ENCODE assay signal across 17 cellular contexts in genomic region chr22:21443057-21443734, GRCh38. TPM values are rescaled to one million over a fixed set of nuclear protein-coding genes. Genes with fewer than 3 reads are reported as not detected.
DNase-seq lines count a peak whose midpoint lies in the region; ATAC-seq, FAIRE-seq and TF ChIP-seq lines count a peak whose summit lies in the region.
"Had no signal": no experiment of that assay in that cellular context is flagged by ENCODE, and none has a peak within 500 bp of the region (broad histone marks: within the 10 kb centered on the region; RNA-seq: fewer than 3 reads in every experiment).

No MANE protein-coding gene starts in this region.

- H4K20me1 ChIP-seq in K562 (replicated peaks; ENCODE audit: control insufficient read depth, insufficient read depth, low read length), result peaks cover 48% of the 10 kb centered on the region
- H4K20me1 ChIP-seq in HepG2 (ENCODE audit: insufficient read depth, low read length), result peaks cover 10% of the 10 kb centered on the region; the same call in 1 of the 2 replicates

- H3K4me1 ChIP-seq in HEK293 (ENCODE audit: control insufficient read depth, insufficient read depth, low read length), result no peaks in the 10 kb centered on the region
- H3K4me1 ChIP-seq in K562 (replicated peaks in 1 of 2; ENCODE audit: control insufficient read depth in 2 of 2, insufficient read depth in 2 of 2, low read length in 2 of 2), result peaks cover under 1 to 58% of the 10 kb centered on the region in 2 experiments; a peak in 4 of 5 replicates
- peaks cover 15% of the 10 kb centered on the region for H3K4me1 ChIP-seq in HepG2 (ENCODE audit: insufficient read depth, low read length)
- H3K4me1 ChIP-seq: left lung, vagina had no signal

- H3K27me3 ChIP-seq in K562 (ENCODE audit: control insufficient read depth in 2 of 2, insufficient read depth in 2 of 2, low read length in 2 of 2) (no peaks in the 10 kb centered on the region), HepG2 (ENCODE audit: control insufficient read depth in 1 of 2, insufficient read depth in 2 of 2, low read length in 2 of 2) (no peaks in the 10 kb centered on the region)
- H3K27me3 ChIP-seq: left lung, vagina had no signal

- peaks cover 0 to 47% of the 10 kb centered on the region in 2 experiments; a peak in 1 of 3 replicates for H3K36me3 ChIP-seq in HEK293 (ENCODE audit: control insufficient read depth in 2 of 2, insufficient read depth in 1 of 2, low read length in 2 of 2)
- H3K36me3 ChIP-seq in K562 (ENCODE audit: control insufficient read depth, insufficient read depth, low read length), result peaks cover 57% of the 10 kb centered on the region
- H3K36me3 ChIP-seq in HepG2 (replicated peaks in 1 of 2; ENCODE audit: control insufficient read depth in 1 of 2, insufficient read depth in 2 of 2, low read length in 2 of 2), result peaks cover 18 to 42% of the 10 kb centered on the region in 2 experiments

- POLR2A ChIA-PET in HEK293 (lab: Yijun Ruan, JAX), result no interaction called here
- POLR2A ChIA-PET in K562 (lab: Yijun Ruan, JAX), result interaction anchor here (0.8 to 1.3 kb wide), 5 partner anchors 9 to 204 kb away, joined by 3 to 6 read pairs (median 3); no protein-coding TSS in a partner anchor
- POLR2A ChIA-PET in HepG2 (lab: Yijun Ruan, JAX), result no interaction called here

- H3K4me2 ChIP-seq in K562 (ENCODE audit: insufficient read depth, low read length) (no peak overlapping the region), HepG2 (ENCODE audit: low read depth, low read length) (peak overlapping the region; percentile 24; the same call in 1 of the 2 replicates)

- WGBS in K562 (ENCODE audit: insufficient coverage, low coverage, missing lambda C conversion rate), result 91% methylated on average over 13 of the region's 13 CpGs
- WGBS in HepG2 (ENCODE audit: low lambda C conversion rate), result 100% methylated on average over 1 of the region's 13 CpGs

- TF ChIP-seq RAD21 in K562 (CRISPR knock-in tag; conservative IDR thresholded peaks at IDR 0.05 in 1 of 2, IDR thresholded peaks at IDR 0.05 in 1 of 2), result no peak
- TF ChIP-seq RAD21 in HepG2 (CRISPR knock-in tag; IDR thresholded peaks at IDR 0.05), result no peak

- FAIRE-seq in K562 (lab: Jason Lieb, UNC), result no peak
- no peak for FAIRE-seq in HepG2 (lab: Jason Lieb, UNC)

- CTCF ChIA-PET in HEK293 (lab: Yijun Ruan, JAX), result no interaction called here
- CTCF ChIA-PET in K562 (lab: Yijun Ruan, JAX; ENCODE audit: low intra/inter-chr PET ratio), result no interaction called here
- CTCF ChIA-PET in HepG2 (lab: Yijun Ruan, JAX; ENCODE audit: low intra/inter-chr PET ratio, low total read pairs), result no interaction called here

- in situ Hi-C loops in K562 (cut with MboI) (no loop called here), HepG2 (cut with HindIII; ENCODE audit: extremely low pct_ligation_motif_present, low pct_unique_long_range_greater_than_20kb) (no loop called here)

- BruUV-seq in K562 (replicated peaks; lab: Mats Ljungman, UMichigan), result no TSS peak
- BruUV-seq in HepG2 (replicated peaks; lab: Mats Ljungman, UMichigan), result no TSS peak

- TF ChIP-seq EP300 in K562 (IDR thresholded peaks at IDR 0.05; ENCODE audit: low read length), result no peak
- TF ChIP-seq EP300 in HepG2 (IDR thresholded peaks at IDR 0.05; ENCODE audit: low read depth in 2 of 2, low read length in 2 of 2), result no peak
- TF ChIP-seq EP300 in HepG2 (CRISPR knock-in tag; IDR thresholded peaks at IDR 0.05; ENCODE audit: borderline replicate concordance), result no peak

- intact Hi-C loops in K562 (cut with micrococcal nuclease), result no loop called here
- intact Hi-C loops in HepG2 (cut with micrococcal nuclease; ENCODE audit: unreplicated experiment), result no loop called here

- H3K4me3 ChIP-seq in HEK293 (ENCODE audit: low read depth, low read length), result no peak overlapping the region
- H3K4me3 ChIP-seq in K562, result no peak overlapping the region
- H3K4me3 ChIP-seq in HepG2 (replicated peaks in 1 of 3; ENCODE audit: insufficient read depth in 1 of 3, low read depth in 2 of 3, low read length in 3 of 3), result peak overlapping the region in 1 of 3 experiments; percentile 13; a peak in 1 of 6 replicates
- H3K4me3 ChIP-seq: left lung, vagina had no signal

- TF ChIP-seq CTCF in HEK293 (tag by site-specific recombination; IDR thresholded peaks at IDR 0.05), result no peak
- TF ChIP-seq CTCF in K562 (IDR thresholded peaks at IDR 0.05 in 2 of 3, conservative IDR thresholded peaks at IDR 0.05 in 1 of 3; ENCODE audit: insufficient read depth in 2 of 3, low read depth in 1 of 3, low read length in 3 of 3), result no peak
- no peak for TF ChIP-seq CTCF in HepG2 (CRISPR knock-in tag; IDR thresholded peaks at IDR 0.05)

- H3K79me2 ChIP-seq in K562 (ENCODE audit: control insufficient read depth, insufficient read depth, low read length) (peaks cover 37% of the 10 kb centered on the region), HepG2 (ENCODE audit: insufficient read depth, low read length) (peaks cover 7% of the 10 kb centered on the region)

- H3K27ac ChIP-seq in HEK293 (ENCODE audit: extremely low read depth, low read depth, low read length) (no peak overlapping the region), K562 (ENCODE audit: extremely low read depth, low read depth, low read length) (peak overlapping the region; percentile 23; the same call in 1 of the 3 replicates), HepG2 (ENCODE audit: extremely low read length, insufficient read depth, low read length) (peak overlapping the region; percentile 78)
- H3K27ac ChIP-seq: left lung, vagina had no signal

- no peaks in the 10 kb centered on the region for H3K9me3 ChIP-seq in HEK293 (ENCODE audit: control insufficient read depth, insufficient read depth, low read depth, low read length)
- no peaks in the 10 kb centered on the region for H3K9me3 ChIP-seq in K562 (replicated peaks; ENCODE audit: control insufficient read depth, insufficient read depth, low read depth, low read length)
- no peaks in the 10 kb centered on the region for H3K9me3 ChIP-seq in HepG2 (ENCODE audit: low read length)
- H3K9me3 ChIP-seq: left lung, vagina had no signal

- H3K9ac ChIP-seq in K562 (ENCODE audit: insufficient read depth in 1 of 2, low read depth in 2 of 2, low read length in 2 of 2) (peak overlapping the region in 1 of 2 experiments; percentile 61; a peak in 2 of 4 replicates), HepG2 (ENCODE audit: insufficient read depth, low read depth, low read length) (no peak overlapping the region)

- H3K9me1 ChIP-seq in K562 (ENCODE audit: control insufficient read depth, insufficient read depth, low read length), result peaks cover 15% of the 10 kb centered on the region

- DNase-seq in K562 (ENCODE audit: extremely low read depth in 1 of 4, low spot score in 3 of 4) (no peak), HepG2 (ENCODE audit: low spot score) (no peak), retina (peak; percentile 17), cerebellar cortex (ENCODE audit: low spot score) (no peak), NCI-H345 treated with DMSO at 0.1 percent for 48 hours (lab: John Stamatoyannopoulos, UW; ENCODE audit: unreplicated experiment) (no peak), NCI-H1417 treated with DMSO at 0.1 percent for 48 hours (lab: John Stamatoyannopoulos, UW) (no peak)
- DNase-seq: activated naive CD8-positive, alpha-beta T cell treated with anti-CD3 and anti-CD28 coated beads, Interleukin-2, amount 10 ng/mL, durations not matched to agents 7 days and 5 days; erythroblast; MM.1S; NCI-H2081 treated with DMSO at 0.1 percent for 48 hours; NCI-H774; occipital lobe; SHP77; T-helper 9 cell had no signal

- H2AFZ ChIP-seq in K562 (ENCODE audit: low read depth, low read length) (no peak overlapping the region), HepG2 (ENCODE audit: low read length) (no peak overlapping the region)

- ATAC-seq in K562 (no peak), HepG2 (peak; percentile 55)
- ATAC-seq: left lung had no signal

- TF ChIP-seq POLR2A in K562 (conservative IDR thresholded peaks at IDR 0.05) (no peak), HepG2 (IDR thresholded peaks at IDR 0.05; ENCODE audit: insufficient read depth in 1 of 2, low read depth in 2 of 2, low read length in 2 of 2) (no peak)

RNA-seq across cellular contexts. Expression of gene TMEM191C, which starts 24.0 kb away (rescaled TPM):
- 5.4 and 9.0 TPM in 2 replicates for total RNA-seq in K562 (2011; cell fraction: chromatin; rRNA removed; ENCODE audit: low replicate concordance)
- total RNA-seq in K562 (2011; cell fraction: nucleolus; rRNA removed), result 9.5 and 10.3 TPM in 2 replicates
- 7.1 and 8.9 TPM in 2 replicates for total RNA-seq in K562 (2011; cell fraction: nucleoplasm; rRNA removed)
- total RNA-seq in K562 (2014; rRNA removed) (3.4 and 4.6 TPM in 2 replicates), K562 (2014; rRNA removed; fragmentation: Illumina TruSeq; extraction: Trizol) (0.41 and 0.84 TPM in 2 replicates), K562 (2015; rRNA removed; fragmentation: Illumina TruSeq; extraction: Trizol) (1.1 and 1.6 TPM in 2 replicates), K562 (2021) (5.8 and 7.1 TPM in 2 replicates), HepG2 (2016; rRNA removed; fragmentation: Illumina TruSeq; extraction: Trizol) (1.2 and 2.9 TPM in 2 replicates)
- polyA plus RNA-seq in K562 (2011; rRNA removed) (2.1 and 3.1 TPM in 2 replicates), K562 (2014; fragmentation: Illumina TruSeq; extraction: Trizol) (0.82 and 1.1 TPM in 2 replicates), K562 (2014; fragmentation: Nextera tagmentation; extraction: Ambion mirVana) (under 1 TPM; 0.15 to 0.28 TPM), K562 (2014; rRNA removed) (4.0 and 6.5 TPM in 2 replicates), HepG2 (2011; rRNA removed) (2.9 and 3.3 TPM in 2 replicates)
- polyA plus RNA-seq in K562 (2011; cell fraction: cytosol; rRNA removed), result 5.0 and 11.5 TPM in 2 replicates
- polyA plus RNA-seq in K562 (2011; cell fraction: nucleus; rRNA removed), result 13.1 and 16.7 TPM in 2 replicates
- polyA plus RNA-seq in K562 (2012), result 5.2 and 9.2 TPM in 2 replicates
- polyA minus RNA-seq in K562 (2011; rRNA and poly(A)+ RNA removed), result 0.46 and 0.93 TPM in 2 replicates
- polyA minus RNA-seq in K562 (2011; cell fraction: cytosol; rRNA and poly(A)+ RNA removed), result 2.4 and 4.9 TPM in 2 replicates
- 2.4 and 3.0 TPM in 2 replicates for polyA minus RNA-seq in K562 (2011; cell fraction: nucleus; rRNA and poly(A)+ RNA removed)
- total RNA-seq in HepG2 (2016; cell fraction: cytosol; rRNA removed; fragmentation: Illumina TruSeq; extraction: Trizol; ENCODE audit: low read depth), result 1.9 and 4.2 TPM in 2 replicates
- total RNA-seq in HepG2 (2016; cell fraction: insoluble cytoplasmic fraction; rRNA removed; fragmentation: Illumina TruSeq; extraction: Trizol), result 0.85 and 0.91 TPM in 2 replicates
- 1.3 and 1.9 TPM in 2 replicates for total RNA-seq in HepG2 (2016; cell fraction: membrane; rRNA removed; fragmentation: Illumina TruSeq; extraction: Trizol)
- total RNA-seq in HepG2 (2016; cell fraction: nucleus; rRNA removed; fragmentation: Illumina TruSeq; extraction: Trizol), result 1.6 TPM in 2 replicates
- 3.1 and 4.1 TPM in 2 replicates for polyA plus RNA-seq in HepG2 (2011; cell fraction: cytosol; rRNA removed)
- 19.1 and 20.7 TPM in 2 replicates for polyA plus RNA-seq in HepG2 (2011; cell fraction: nucleus; rRNA removed)
- polyA plus RNA-seq in HepG2 (2012), result 1.2 and 1.3 TPM in 2 replicates
- 0.45 and 0.86 TPM in 2 replicates for polyA plus RNA-seq in HepG2 (2016; cell fraction: cytosol; fragmentation: Illumina TruSeq; extraction: Trizol; ENCODE audit: low read depth)
- polyA plus RNA-seq in HepG2 (2016; cell fraction: insoluble cytoplasmic fraction; fragmentation: Illumina TruSeq; extraction: Trizol; ENCODE audit: low read depth), result 0.90 and 1.4 TPM in 2 replicates
- 0.54 and 0.72 TPM in 2 replicates for polyA plus RNA-seq in HepG2 (2016; cell fraction: membrane; fragmentation: Illumina TruSeq; extraction: Trizol; ENCODE audit: low read depth)
- 3.6 and 4.2 TPM in 2 replicates for polyA plus RNA-seq in HepG2 (2016; cell fraction: nucleus; fragmentation: Illumina TruSeq; extraction: Trizol; ENCODE audit: insufficient read depth, low read depth)
- polyA minus RNA-seq in HepG2 (2011; rRNA and poly(A)+ RNA removed; ENCODE audit: low replicate concordance), result 1.1 and 3.0 TPM in 2 replicates
- polyA minus RNA-seq in HepG2 (2011; cell fraction: cytosol; rRNA and poly(A)+ RNA removed), result 1.3 and 2.4 TPM in 2 replicates
- 2.2 and 4.0 TPM in 2 replicates for polyA minus RNA-seq in HepG2 (2011; cell fraction: nucleus; rRNA and poly(A)+ RNA removed)

RNA-seq across cellular contexts. Expression of gene HIC2, which starts 26.0 kb away (rescaled TPM):
- 56.9 and 123 TPM in 2 replicates for total RNA-seq in K562 (2011; cell fraction: chromatin; rRNA removed; ENCODE audit: low replicate concordance)
- total RNA-seq in K562 (2011; cell fraction: nucleolus; rRNA removed), result 77.2 and 88.6 TPM in 2 replicates
- total RNA-seq in K562 (2011; cell fraction: nucleoplasm; rRNA removed), result 64.3 and 67.2 TPM in 2 replicates
- total RNA-seq in K562 (2014; rRNA removed), result 68.3 and 85.5 TPM in 2 replicates
- total RNA-seq in K562 (2014; rRNA removed; fragmentation: Illumina TruSeq; extraction: Trizol), result 25.5 and 25.6 TPM in 2 replicates
- total RNA-seq in K562 (2015; rRNA removed; fragmentation: Illumina TruSeq; extraction: Trizol), result 51.0 and 51.9 TPM in 2 replicates
- total RNA-seq in K562 (2021), result 104 and 117 TPM in 2 replicates
- polyA plus RNA-seq in K562 (2011; rRNA removed), result 19.7 and 20.7 TPM in 2 replicates
- 25.5 and 39.2 TPM in 2 replicates for polyA plus RNA-seq in K562 (2011; cell fraction: cytosol; rRNA removed)
- polyA plus RNA-seq in K562 (2011; cell fraction: nucleus; rRNA removed), result 39.9 and 64.1 TPM in 2 replicates
- 40.2 and 58.7 TPM in 2 replicates for polyA plus RNA-seq in K562 (2012)
- polyA plus RNA-seq in K562 (2014; fragmentation: Illumina TruSeq; extraction: Trizol), result 35.5 and 50.6 TPM in 2 replicates
- polyA plus RNA-seq in K562 (2014; fragmentation: Nextera tagmentation; extraction: Ambion mirVana), result 1 to 10 TPM; 1.7 to 2.6 TPM
- 40.8 and 41.4 TPM in 2 replicates for polyA plus RNA-seq in K562 (2014; rRNA removed)
- 20.9 and 37.6 TPM in 2 replicates for polyA minus RNA-seq in K562 (2011; rRNA and poly(A)+ RNA removed)
- polyA minus RNA-seq in K562 (2011; cell fraction: cytosol; rRNA and poly(A)+ RNA removed), result 47.0 and 61.2 TPM in 2 replicates
- 31.5 and 40.1 TPM in 2 replicates for polyA minus RNA-seq in K562 (2011; cell fraction: nucleus; rRNA and poly(A)+ RNA removed)
- 11.6 and 13.7 TPM in 2 replicates for total RNA-seq in HepG2 (2016; rRNA removed; fragmentation: Illumina TruSeq; extraction: Trizol)
- total RNA-seq in HepG2 (2016; cell fraction: cytosol; rRNA removed; fragmentation: Illumina TruSeq; extraction: Trizol; ENCODE audit: low read depth), result 1.2 and 1.5 TPM in 2 replicates
- total RNA-seq in HepG2 (2016; cell fraction: insoluble cytoplasmic fraction; rRNA removed; fragmentation: Illumina TruSeq; extraction: Trizol), result 9.7 and 13.2 TPM in 2 replicates
- total RNA-seq in HepG2 (2016; cell fraction: membrane; rRNA removed; fragmentation: Illumina TruSeq; extraction: Trizol), result 4.6 and 5.2 TPM in 2 replicates
- total RNA-seq in HepG2 (2016; cell fraction: nucleus; rRNA removed; fragmentation: Illumina TruSeq; extraction: Trizol), result 10.7 and 10.9 TPM in 2 replicates
- 5.0 and 6.1 TPM in 2 replicates for polyA plus RNA-seq in HepG2 (2011; rRNA removed)
- polyA plus RNA-seq in HepG2 (2011; cell fraction: cytosol; rRNA removed), result 4.6 and 4.8 TPM in 2 replicates
- polyA plus RNA-seq in HepG2 (2011; cell fraction: nucleus; rRNA removed), result 14.6 and 16.6 TPM in 2 replicates
- polyA plus RNA-seq in HepG2 (2012), result 12.6 and 12.9 TPM in 2 replicates
- polyA plus RNA-seq in HepG2 (2016; cell fraction: cytosol; fragmentation: Illumina TruSeq; extraction: Trizol; ENCODE audit: low read depth), result 0.53 and 0.58 TPM in 2 replicates
- polyA plus RNA-seq in HepG2 (2016; cell fraction: insoluble cytoplasmic fraction; fragmentation: Illumina TruSeq; extraction: Trizol; ENCODE audit: low read depth), result 7.8 and 10.0 TPM in 2 replicates
- 1.8 and 2.0 TPM in 2 replicates for polyA plus RNA-seq in HepG2 (2016; cell fraction: membrane; fragmentation: Illumina TruSeq; extraction: Trizol; ENCODE audit: low read depth)
- 14.3 and 15.7 TPM in 2 replicates for polyA plus RNA-seq in HepG2 (2016; cell fraction: nucleus; fragmentation: Illumina TruSeq; extraction: Trizol; ENCODE audit: insufficient read depth, low read depth)
- 2.3 and 19.9 TPM in 2 replicates for polyA minus RNA-seq in HepG2 (2011; rRNA and poly(A)+ RNA removed; ENCODE audit: low replicate concordance)
- 7.5 and 8.9 TPM in 2 replicates for polyA minus RNA-seq in HepG2 (2011; cell fraction: cytosol; rRNA and poly(A)+ RNA removed)
- 10.9 and 11.6 TPM in 2 replicates for polyA minus RNA-seq in HepG2 (2011; cell fraction: nucleus; rRNA and poly(A)+ RNA removed)

RNA-seq across cellular contexts. Expression of gene RIMBP3B, which starts 59.6 kb away (rescaled TPM):
- 0.60 TPM in 1 of 2 replicates, not detected in the other for total RNA-seq in K562 (2011; cell fraction: chromatin; rRNA removed; ENCODE audit: low replicate concordance)
- 0.13 and 1.0 TPM in 2 replicates for total RNA-seq in K562 (2011; cell fraction: nucleolus; rRNA removed)
- total RNA-seq in K562 (2011; cell fraction: nucleoplasm; rRNA removed), result 0.29 and 0.46 TPM in 2 replicates
- total RNA-seq in K562 (2014; rRNA removed) (0.14 and 0.37 TPM in 2 replicates), K562 (2014; rRNA removed; fragmentation: Illumina TruSeq; extraction: Trizol) (0.18 and 0.19 TPM in 2 replicates), K562 (2015; rRNA removed; fragmentation: Illumina TruSeq; extraction: Trizol) (0.23 and 0.29 TPM in 2 replicates), K562 (2021) (0.55 and 0.78 TPM in 2 replicates), HepG2 (2016; rRNA removed; fragmentation: Illumina TruSeq; extraction: Trizol) (not detected in 2 replicates)
- polyA plus RNA-seq in K562 (2011; rRNA removed) (0.03 and 0.16 TPM in 2 replicates), K562 (2014; fragmentation: Illumina TruSeq; extraction: Trizol) (0.14 and 0.24 TPM in 2 replicates), K562 (2014; fragmentation: Nextera tagmentation; extraction: Ambion mirVana) (under 1 TPM in 1 of 2 experiments, not detected in 1; 0.01 TPM), K562 (2014; rRNA removed) (0.08 and 0.18 TPM in 2 replicates), HepG2 (2011; rRNA removed) (not detected in 2 replicates)
- 0.06 and 0.13 TPM in 2 replicates for polyA plus RNA-seq in K562 (2011; cell fraction: cytosol; rRNA removed)
- 0.08 and 0.18 TPM in 2 replicates for polyA plus RNA-seq in K562 (2011; cell fraction: nucleus; rRNA removed)
- polyA plus RNA-seq in K562 (2012), result 0.43 and 1.1 TPM in 2 replicates
- polyA minus RNA-seq in K562 (2011; rRNA and poly(A)+ RNA removed), result 0.32 and 0.36 TPM in 2 replicates
- polyA minus RNA-seq in K562 (2011; cell fraction: cytosol; rRNA and poly(A)+ RNA removed), result 0.29 TPM in 1 of 2 replicates, not detected in the other
- polyA minus RNA-seq in K562 (2011; cell fraction: nucleus; rRNA and poly(A)+ RNA removed), result 0.13 and 0.44 TPM in 2 replicates
- total RNA-seq in HepG2 (2016; cell fraction: cytosol; rRNA removed; fragmentation: Illumina TruSeq; extraction: Trizol; ENCODE audit: low read depth), result not detected in 2 replicates
- total RNA-seq in HepG2 (2016; cell fraction: insoluble cytoplasmic fraction; rRNA removed; fragmentation: Illumina TruSeq; extraction: Trizol), result 0.06 and 0.09 TPM in 2 replicates
- not detected in 2 replicates for total RNA-seq in HepG2 (2016; cell fraction: membrane; rRNA removed; fragmentation: Illumina TruSeq; extraction: Trizol)
- not detected in 2 replicates for total RNA-seq in HepG2 (2016; cell fraction: nucleus; rRNA removed; fragmentation: Illumina TruSeq; extraction: Trizol)
- not detected in 2 replicates for polyA plus RNA-seq in HepG2 (2011; cell fraction: cytosol; rRNA removed)
- polyA plus RNA-seq in HepG2 (2011; cell fraction: nucleus; rRNA removed), result not detected in 2 replicates
- 0.04 TPM in 1 of 2 replicates, not detected in the other for polyA plus RNA-seq in HepG2 (2012)
- not detected in 2 replicates for polyA plus RNA-seq in HepG2 (2016; cell fraction: cytosol; fragmentation: Illumina TruSeq; extraction: Trizol; ENCODE audit: low read depth)
- 0.21 TPM in 1 of 2 replicates, not detected in the other for polyA plus RNA-seq in HepG2 (2016; cell fraction: insoluble cytoplasmic fraction; fragmentation: Illumina TruSeq; extraction: Trizol; ENCODE audit: low read depth)
- polyA plus RNA-seq in HepG2 (2016; cell fraction: membrane; fragmentation: Illumina TruSeq; extraction: Trizol; ENCODE audit: low read depth), result not detected in 2 replicates
- not detected in 2 replicates for polyA plus RNA-seq in HepG2 (2016; cell fraction: nucleus; fragmentation: Illumina TruSeq; extraction: Trizol; ENCODE audit: insufficient read depth, low read depth)
- polyA minus RNA-seq in HepG2 (2011; rRNA and poly(A)+ RNA removed; ENCODE audit: low replicate concordance), result 0.12 TPM in 1 of 2 replicates, not detected in the other
- polyA minus RNA-seq in HepG2 (2011; cell fraction: cytosol; rRNA and poly(A)+ RNA removed), result not detected in 2 replicates
- polyA minus RNA-seq in HepG2 (2011; cell fraction: nucleus; rRNA and poly(A)+ RNA removed), result not detected in 2 replicates
- total RNA-seq: vagina had no signal
